Comparison of ENCODE assay signal across 8 cellular contexts in genomic region chr2:26764906-26765305, GRCh38. TPM values are rescaled to one million over a fixed set of nuclear protein-coding genes. Genes with fewer than 3 reads are reported as not detected.
DNase-seq lines count a peak whose midpoint lies in the region; ATAC-seq and TF ChIP-seq lines count a peak whose summit lies in the region.

No MANE protein-coding gene starts in this region.

- H3K27me3 ChIP-seq in HCT116 (ENCODE audit: insufficient read depth, low read length) (no peaks in the 10 kb centered on the region), right cardiac atrium (ENCODE audit: control insufficient read depth, insufficient read depth) (no peaks in the 10 kb centered on the region), skeletal muscle satellite cell (ENCODE audit: control insufficient read depth, insufficient read depth, low read length) (no peaks in the 10 kb centered on the region)

- DNase-seq in HCT116 (ENCODE audit: low read depth, low spot score) (no peak), activated B cell treated with CpG ODN at 0.5 μM for 24 hours (no peak), right cardiac atrium (no peak), GF-D8 (lab: John Stamatoyannopoulos, UW) (no peak), DMS 273 treated with DMSO at 0.1 percent for 48 hours (lab: John Stamatoyannopoulos, UW) (no peak), NCI-H2081 (lab: John Stamatoyannopoulos, UW) (no peak)

- intact Hi-C loops in HCT116 (cut with micrococcal nuclease) (no loop called here), activated B cell treated with CpG ODN at 0.5 μM for 24 hours (cut with micrococcal nuclease) (loop anchor here (1.0 kb wide), 1 partner anchor 20 kb away; no protein-coding TSS in a partner anchor), right cardiac atrium (cut with DNase I) (no loop called here)

- H3K4me2 ChIP-seq in HCT116 (ENCODE audit: low read length) = peak overlapping the region; percentile 99
- peak overlapping the region; percentile 96 for H3K4me2 ChIP-seq in skeletal muscle satellite cell (ENCODE audit: low read length)

- no peak for TF ChIP-seq RAD21 in HCT116 (IDR thresholded peaks at IDR 0.05; ENCODE audit: low read depth)

- 28% methylated on average over 3 of the region's 3 CpGs for WGBS in right cardiac atrium

- H3K36me3 ChIP-seq in HCT116 (ENCODE audit: control insufficient read depth in 1 of 2, insufficient read depth in 2 of 2, low read length in 2 of 2) = no peaks in the 10 kb centered on the region
- peaks cover 7% of the 10 kb centered on the region for H3K36me3 ChIP-seq in skeletal muscle satellite cell (ENCODE audit: insufficient read depth, low read length)

- no peaks in the 10 kb centered on the region for H3K27me3 Mint-ChIP-seq in activated B cell treated with CpG ODN at 0.5 μM for 24 hours

- H3K79me2 ChIP-seq in HCT116 (ENCODE audit: insufficient read depth, low read length) = peaks cover 51% of the 10 kb centered on the region

- no peaks in the 10 kb centered on the region for H3K9me2 ChIP-seq in HCT116 (ENCODE audit: insufficient read depth)

- peaks cover 23% of the 10 kb centered on the region for H3K4me1 Mint-ChIP-seq in activated B cell treated with CpG ODN at 0.5 μM for 24 hours

- TF ChIP-seq CTCF in HCT116 (IDR thresholded peaks at IDR 0.05 in 2 of 3, conservative IDR thresholded peaks at IDR 0.05 in 1 of 3; ENCODE audit: borderline replicate concordance in 1 of 3, insufficient read depth in 1 of 3, low read depth in 2 of 3, low read length in 2 of 3) (no peak), activated B cell treated with CpG ODN at 0.5 μM for 24 hours (IDR thresholded peaks at IDR 0.05) (no peak)

- H3K36me3 Mint-ChIP-seq in activated B cell treated with CpG ODN at 0.5 μM for 24 hours (ENCODE audit: low read depth) = peaks cover 8% of the 10 kb centered on the region

- peak overlapping the region; percentile 81 for H3K27ac Mint-ChIP-seq in activated B cell treated with CpG ODN at 0.5 μM for 24 hours

- no peak for ATAC-seq in HCT116
- no peak for ATAC-seq in activated B cell treated with CpG ODN at 0.5 μM for 24 hours (ENCODE audit: low read depth)
- no peak for ATAC-seq in right cardiac atrium
- no peak for ATAC-seq in HG03175 (IDR thresholded peaks at IDR 0.05; ENCODE audit: unreplicated experiment)

- CTCF ChIA-PET in HCT116 (lab: Charles Lee) = no interaction called here
- CTCF ChIA-PET in activated B cell treated with CpG ODN at 0.5 μM for 24 hours (lab: Charles Lee) = interaction anchor here (1.3 kb wide), 1 partner anchor 19 kb away, joined by 3 read pairs; no protein-coding TSS in a partner anchor

- no peaks in the 10 kb centered on the region for H4K20me1 ChIP-seq in HCT116 (ENCODE audit: insufficient read depth)

- RAD21 ChIA-PET in HCT116 (lab: Charles Lee; ENCODE audit: low non-redundant PET in 1 of 2, low total read pairs in 2 of 2, uncharacterized antibody in 2 of 2, unreplicated experiment in 2 of 2) = no interaction called here

- H3K9me3 ChIP-seq in HCT116 (ENCODE audit: control insufficient read depth in 1 of 2, insufficient read depth in 1 of 2, low read depth in 1 of 2, low read length in 2 of 2) (no peaks in the 10 kb centered on the region), right cardiac atrium (ENCODE audit: control insufficient read depth, low read length) (no peaks in the 10 kb centered on the region), skeletal muscle satellite cell (replicated peaks; ENCODE audit: low read length) (no peaks in the 10 kb centered on the region)

- BruUV-seq in HCT116 (replicated peaks; lab: Mats Ljungman, UMichigan) = no TSS peak

- H3K27ac ChIP-seq in HCT116 (ENCODE audit: low read depth, low read length) (peak overlapping the region; percentile 59), right cardiac atrium (ENCODE audit: low read length) (peak overlapping the region; percentile 82)

- H3K4me1 ChIP-seq in HCT116 (ENCODE audit: control insufficient read depth in 1 of 2, insufficient read depth in 2 of 2, low read length in 2 of 2) = peaks cover 56 to 64% of the 10 kb centered on the region in 2 experiments
- H3K4me1 ChIP-seq in right cardiac atrium (ENCODE audit: control insufficient read depth, insufficient read depth, low read length) = peaks cover 19% of the 10 kb centered on the region
- H3K4me1 ChIP-seq in skeletal muscle satellite cell (ENCODE audit: control insufficient read depth, insufficient read depth, low read length) = peaks cover 25% of the 10 kb centered on the region

- H3K9ac ChIP-seq in HCT116 (ENCODE audit: low read length) = peak overlapping the region; percentile 90
- peak overlapping the region; percentile 97 for H3K9ac ChIP-seq in skeletal muscle satellite cell (ENCODE audit: low read depth, low read length)

- H3K4me3 ChIP-seq in HCT116 (replicated peaks in 1 of 2; ENCODE audit: low read depth in 1 of 2, low read length in 2 of 2) (peak overlapping the region; percentile 96 to 98), right cardiac atrium (ENCODE audit: low read length) (peak overlapping the region; percentile 72), skeletal muscle satellite cell (ENCODE audit: low read length) (peak overlapping the region; percentile 94)

- no peaks in the 10 kb centered on the region for H3K9me3 Mint-ChIP-seq in activated B cell treated with CpG ODN at 0.5 μM for 24 hours

- TF ChIP-seq POLR2A in HCT116 (IDR thresholded peaks at IDR 0.05; ENCODE audit: borderline replicate concordance, extremely low read depth, insufficient read depth, insufficient read length) = no peak

- POLR2A ChIA-PET in HCT116 (lab: Charles Lee) = no interaction called here
- POLR2A ChIA-PET in activated B cell treated with CpG ODN at 0.5 μM for 24 hours (lab: Charles Lee) = no interaction called here

- H2AFZ ChIP-seq in HCT116 (ENCODE audit: low read depth, low read length, poor library complexity, severe bottlenecking) = no peak overlapping the region

- peak overlapping the region; percentile 93 for H3K4me3 Mint-ChIP-seq in activated B cell treated with CpG ODN at 0.5 μM for 24 hours

TF ChIP-seq in HCT116, 20 proteins besides CTCF, POLR2A, EP300 and RAD21:
- TF ChIP-seq TCF7L2 (IDR thresholded peaks at IDR 0.05; ENCODE audit: borderline replicate concordance, extremely low read depth, insufficient read depth, insufficient read length) (no peak), SRF (IDR thresholded peaks at IDR 0.05; ENCODE audit: low read depth) (no peak), YY1 (IDR thresholded peaks at IDR 0.05; ENCODE audit: extremely low read depth, insufficient replicate concordance, low read depth, low read length) (no peak), JUND (IDR thresholded peaks at IDR 0.05) (no peak), EZH2 (IDR thresholded peaks at IDR 0.05) (no peak), ZNF274 (IDR thresholded peaks at IDR 0.05; ENCODE audit: low read depth, low read length) (no peak), SIN3A (IDR thresholded peaks at IDR 0.05; ENCODE audit: low read depth) (no peak), ATF3 (IDR thresholded peaks at IDR 0.05) (no peak), POLR2AphosphoS5 (IDR thresholded peaks at IDR 0.05; ENCODE audit: low read depth, low read length) (no peak)

RNA-seq across cellular contexts. Expression of gene SLC35F6, which starts 0.8 kb away (rescaled TPM):
- 34.5 TPM for total RNA-seq in HCT116 (2021; ENCODE audit: unreplicated experiment)
- 25.5 and 30.3 TPM in 2 replicates for polyA plus RNA-seq in HCT116 (2012)
- total RNA-seq in activated B cell treated with CpG ODN at 0.5 μM for 24 hours = 11.4 and 14.2 TPM in 2 replicates
- 10 to 100 TPM; 22.0 to 34.3 (median 26.5) TPM for total RNA-seq in right cardiac atrium
- polyA plus RNA-seq in right cardiac atrium = 18.8 TPM
- total RNA-seq in skeletal muscle satellite cell (2012; rRNA removed) = 38.0 and 49.2 TPM in 2 replicates

RNA-seq across cellular contexts. Expression of gene CENPA, which starts 20.9 kb away (rescaled TPM):
- total RNA-seq in HCT116 (2021; ENCODE audit: unreplicated experiment) (45.8 TPM), activated B cell treated with CpG ODN at 0.5 μM for 24 hours (0.42 TPM in 2 replicates), right cardiac atrium (under 1 TPM in 2 of 4 donors, not detected in 2; 0.71 to 0.91 TPM)
- polyA plus RNA-seq in HCT116 (2012) = 39.0 and 50.3 TPM in 2 replicates
- 0.18 TPM for polyA plus RNA-seq in right cardiac atrium
- 7.2 and 8.1 TPM in 2 replicates for total RNA-seq in skeletal muscle satellite cell (2012; rRNA removed)

Comparison
In these comparisons a context has a peak if more than half of its experiments do, and no peak if none do; other contexts are left out.
1. RNA of gene CENPA, which starts 20.9 kb away (total RNA-seq): 45.8 TPM in HCT116 (single experiment); 0.71 to 0.91 TPM in right cardiac atrium and 0.42 TPM in activated B cell treated with CpG ODN at 0.5 μM for 24 hours; every median in the first group is over 10 times any median in the second.
2. Peak in every context shown above with its lines, with median percentiles within 50 percentile points of each other: H3K4me3 ChIP-seq.